Comparison of ENCODE assay signal across 9 cellular contexts in genomic region chr20:46752639-46753235, GRCh38. TPM values are rescaled to one million over a fixed set of nuclear protein-coding genes. Genes with fewer than 3 reads are reported as not detected.
DNase-seq lines count a peak whose midpoint lies in the region; ATAC-seq and TF ChIP-seq lines count a peak whose summit lies in the region.
"Had no signal": no experiment of that assay in that cellular context is flagged by ENCODE, and none has a peak within 500 bp of the region (broad histone marks: within the 10 kb centered on the region; RNA-seq: fewer than 3 reads in every experiment).

No MANE protein-coding gene starts in this region.

- H2AFZ ChIP-seq in MM.1S (ENCODE audit: low read length): no peak overlapping the region

- no peak for ATAC-seq in GM21737 (IDR thresholded peaks at IDR 0.05; ENCODE audit: unreplicated experiment)
- no peak for ATAC-seq in HG03097 (IDR thresholded peaks at IDR 0.05; ENCODE audit: low FRiP score, unreplicated experiment)
- ATAC-seq: activated naive CD4-positive, alpha-beta T cell treated with anti-CD3 and anti-CD28 coated beads, Interleukin-2, amount 50 U/mL, for 72 hours had no signal

- no peaks in the 10 kb centered on the region for H4K20me1 ChIP-seq in MM.1S (ENCODE audit: insufficient read depth, low read length)

- no peaks in the 10 kb centered on the region for H3K79me2 ChIP-seq in MM.1S (ENCODE audit: low read length)

- no peaks in the 10 kb centered on the region for H3F3A ChIP-seq in MM.1S (ENCODE audit: insufficient read depth, low read length)

- TF ChIP-seq CTCF in MM.1S (IDR thresholded peaks at IDR 0.05; ENCODE audit: low read length): peak; percentile 77
- TF ChIP-seq CTCF in right atrium auricular region (IDR thresholded peaks at IDR 0.05): peak; percentile 72 to 76

- H3K4me3 ChIP-seq in MM.1S (ENCODE audit: low read length) (no peak overlapping the region), right atrium auricular region (no peak overlapping the region), skeletal muscle satellite cell (ENCODE audit: low read length) (peak overlapping the region; percentile 48)

- no peaks in the 10 kb centered on the region for H3K9me3 ChIP-seq in MM.1S (replicated peaks; ENCODE audit: insufficient read depth, low read length)
- no peaks in the 10 kb centered on the region for H3K9me3 ChIP-seq in right atrium auricular region
- H3K9me3 ChIP-seq in skeletal muscle satellite cell (replicated peaks; ENCODE audit: low read length): no peaks in the 10 kb centered on the region

- no peak overlapping the region for H3K9ac ChIP-seq in MM.1S (ENCODE audit: low read length)
- peak overlapping the region; percentile 9 for H3K9ac ChIP-seq in skeletal muscle satellite cell (ENCODE audit: low read depth, low read length)

- DNase-seq in Daoy (ENCODE audit: low read depth): peak; percentile 55
- DNase-seq in MM.1S: peak; percentile 57
- DNase-seq in SK-N-DZ (ENCODE audit: low spot score): peak; percentile 65
- DNase-seq in amniotic epithelial cell (ENCODE audit: low read depth): peak; percentile 39
- DNase-seq in right atrium auricular region (ENCODE audit: low spot score): peak; percentile 80

- H3K9me2 ChIP-seq in MM.1S (replicated peaks; ENCODE audit: insufficient read depth, low read length): no peaks in the 10 kb centered on the region

- H3K36me3 ChIP-seq in MM.1S (replicated peaks; ENCODE audit: insufficient read depth, low read length) (no peaks in the 10 kb centered on the region), right atrium auricular region (no peaks in the 10 kb centered on the region), skeletal muscle satellite cell (ENCODE audit: insufficient read depth, low read length) (no peaks in the 10 kb centered on the region)

- H3K4me2 ChIP-seq in MM.1S (ENCODE audit: low read depth, low read length) (no peak overlapping the region), skeletal muscle satellite cell (ENCODE audit: low read length) (peak overlapping the region; percentile 74)

- H3K27me3 ChIP-seq in MM.1S (replicated peaks; ENCODE audit: insufficient read depth, low read length) (no peaks in the 10 kb centered on the region), right atrium auricular region (no peaks in the 10 kb centered on the region), skeletal muscle satellite cell (ENCODE audit: control insufficient read depth, insufficient read depth, low read length) (peaks cover 4% of the 10 kb centered on the region)

- H3K27ac ChIP-seq in MM.1S (ENCODE audit: low read length): no peak overlapping the region
- no peak overlapping the region for H3K27ac ChIP-seq in right atrium auricular region

- H3K4me1 ChIP-seq in MM.1S (ENCODE audit: low read length) (no peaks in the 10 kb centered on the region), right atrium auricular region (no peaks in the 10 kb centered on the region), skeletal muscle satellite cell (ENCODE audit: control insufficient read depth, insufficient read depth, low read length) (peaks cover under 1% of the 10 kb centered on the region)

RNA-seq across cellular contexts. Expression of gene SLC2A10, which starts 43.3 kb away (rescaled TPM):
- 3.8 and 11.4 TPM in 2 replicates for total RNA-seq in Daoy (2014; rRNA removed; shearing (Covaris generic))
- 0.17 and 0.45 TPM in 2 replicates for polyA plus RNA-seq in SK-N-DZ (2014; cell fraction: cytosol; rRNA removed)
- 0.13 and 4.5 TPM in 2 replicates for polyA plus RNA-seq in SK-N-DZ (2014; cell fraction: nucleus; rRNA removed)
- 1 to 10 TPM; 5.6 to 6.4 TPM for total RNA-seq in right atrium auricular region
- total RNA-seq in skeletal muscle satellite cell (2012; rRNA removed): 13.9 and 15.3 TPM in 2 replicates
